ENCODE assay signal across 8 cellular contexts in genomic region chr2:218269900-218270720, GRCh38. TPM values are rescaled to one million over a fixed set of nuclear protein-coding genes. Genes with fewer than 3 reads are reported as not detected.
A peak's percentile ranks its signal among the peaks of the same experiment; 100 is the strongest.
DNase-seq lines count a peak whose midpoint lies in the region; ATAC-seq and TF ChIP-seq lines count a peak whose summit lies in the region.

Gene AAMP, minus strand, starts transcription at chr2:218270137. Its CDS starts 51 bp downstream, at chr2:218270086.
Gene PNKD, plus strand, starts transcription at chr2:218270519. Its CDS starts 17 bp downstream, at chr2:218270536.

- TF ChIP-seq POLR2A in testis (IDR thresholded peaks at IDR 0.05): peak; percentile 71

- H3K4me1 Mint-ChIP-seq in activated naive CD8-positive, alpha-beta T cell (ENCODE audit: low read depth): peaks cover 45% of the 10 kb centered on the region

- peak within 1 kb of the TSS; percentile 76 to 92 for H3K4me3 ChIP-seq in testis

- H3K4me1 ChIP-seq in testis: peaks cover 30% of the 10 kb centered on the region

- H3K27me3 Mint-ChIP-seq in activated naive CD8-positive, alpha-beta T cell: no peaks in the 10 kb centered on the region

- no peak for TF ChIP-seq CTCF in GM10248 (IDR thresholded peaks at IDR 0.05; ENCODE audit: control extremely low read depth, extremely low read depth, low read depth, missing control alignments)
- no peak for TF ChIP-seq CTCF in omental fat pad (IDR thresholded peaks at IDR 0.05)
- peak in 2 of 3 experiments; percentile 18 to 28 for TF ChIP-seq CTCF in testis (IDR thresholded peaks at IDR 0.05)

- peak within 1 kb of the TSS; percentile 90 for H3K27ac Mint-ChIP-seq in activated naive CD8-positive, alpha-beta T cell

- H3K36me3 ChIP-seq in testis (ENCODE audit: low read depth, missing control alignments): no peaks in the 10 kb centered on the region

- CTCF ChIA-PET in GM10248 (lab: Yijun Ruan, JAX): interaction anchor here (0.7 to 6.9 kb wide), 15 partner anchors 8 to 577 kb away, joined by 3 to 115 read pairs (median 4); partner anchors contain the start of genes CATIP, GPBAR1 and TMBIM1

- WGBS in testis, 2 donors: 0% methylated on average over 4 to 64 of the region's 64 CpGs

- intact Hi-C loops in testis (cut with DNase I; ENCODE audit: low total_unique reads): no loop called here

- H3K27ac ChIP-seq in testis: peak within 1 kb of the TSS; percentile 81 to 82

- DNase-seq in GM10248 (ENCODE audit: extremely low spot score) (peak; percentile 99), NCI-H1105 (lab: John Stamatoyannopoulos, UW) (peak; percentile 97), SKM-1 treated with dmso at 0.1 percent for 144 hours (lab: John Stamatoyannopoulos, UW; ENCODE audit: unreplicated experiment) (peak; percentile 99), glomerular visceral epithelial cell (ENCODE audit: extremely low spot score) (peak; percentile 100), omental fat pad (ENCODE audit: low spot score) (peak; percentile 99), testis (peak; percentile 100)

- H3K4me3 Mint-ChIP-seq in activated naive CD8-positive, alpha-beta T cell: peak within 1 kb of the TSS; percentile 95

- no peaks in the 10 kb centered on the region for H3K9me3 Mint-ChIP-seq in activated naive CD8-positive, alpha-beta T cell (ENCODE audit: low read depth)

- H3K27me3 ChIP-seq in testis: no peaks in the 10 kb centered on the region

- POLR2A ChIA-PET in GM10248 (lab: Yijun Ruan, JAX): interaction anchor here (0.6 to 1.3 kb wide), 4 partner anchors 12 to 20 kb away, joined by 3 to 9 read pairs (median 4); no protein-coding TSS in a partner anchor

- peaks cover 6% of the 10 kb centered on the region for H3K36me3 Mint-ChIP-seq in activated naive CD8-positive, alpha-beta T cell

- H3K9me3 ChIP-seq in testis: no peaks in the 10 kb centered on the region

- peak; percentile 91 for ATAC-seq in HG02623 (IDR thresholded peaks at IDR 0.05; ENCODE audit: unreplicated experiment)
- ATAC-seq in omental fat pad (ENCODE audit: low FRiP score): peak; percentile 95

RNA-seq across cellular contexts. Expression of gene AAMP, which starts in this region (rescaled TPM):
- total RNA-seq in omental fat pad (100 to 1,000 TPM; 122 to 165 (median 140) TPM), testis (100 to 1,000 TPM; 154 to 177 TPM)
- polyA plus RNA-seq in testis (ENCODE audit: insufficient read depth, low read depth, low replicate concordance): 112 TPM

RNA-seq across cellular contexts. Expression of gene PNKD, which starts in this region (rescaled TPM):
- total RNA-seq in omental fat pad (10 to 100 TPM; 25.5 to 38.0 (median 31.3) TPM), testis (10 to 100 TPM; 79.3 to 84.2 TPM)
- 90.7 TPM for polyA plus RNA-seq in testis (ENCODE audit: insufficient read depth, low read depth, low replicate concordance)

Comparison
In these comparisons a context has a peak if more than half of its experiments do, and no peak if none do; other contexts are left out.
1. Peak in every context shown above with its lines: DNase-seq, ATAC-seq, H3K4me3 ChIP-seq and H3K27ac ChIP-seq.
2. CTCF ChIP-seq: peak in testis (2 of 3); none in GM10248 (single experiment) and omental fat pad (0 of 3).